Comparison of ENCODE assay signal across 5 cellular contexts in the genomic region with DNA sequence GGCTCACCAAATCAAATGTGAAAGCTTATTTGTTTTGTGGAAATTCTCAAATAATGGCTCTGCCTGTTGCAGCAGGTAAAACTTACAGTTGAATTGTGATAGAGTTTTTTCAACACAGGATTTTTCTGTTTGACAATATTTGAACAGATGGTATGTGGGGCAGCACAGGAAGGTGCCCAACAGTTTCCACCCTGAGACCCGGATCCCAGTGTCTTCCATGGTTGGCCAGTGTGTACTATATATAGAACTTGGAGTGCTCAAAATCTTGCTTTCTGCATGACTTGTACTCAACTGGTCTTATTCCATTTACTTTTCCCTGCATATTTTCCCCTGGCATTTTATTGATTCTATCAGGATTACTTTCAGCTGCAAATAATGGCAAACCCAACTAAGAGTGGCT.
"Had no signal": no experiment of that assay in that cellular context is flagged by ENCODE, and none has a peak within 500 bp of the region (broad histone marks: within the 10 kb centered on the region; RNA-seq: fewer than 3 reads in every experiment).

No MANE protein-coding gene starts in this region.

- H2AFZ ChIP-seq: GM23338 had no signal

- H3K4me3 ChIP-seq: GM23338, K562 had no signal

- DNase-seq: H9, HCEC 1CT, IMR-90 had no signal

- ATAC-seq: GM23338, K562 had no signal

- H3K4me2 ChIP-seq: GM23338 had no signal
